8 cellular contexts compared by ENCODE assay signal in the genomic region with DNA sequence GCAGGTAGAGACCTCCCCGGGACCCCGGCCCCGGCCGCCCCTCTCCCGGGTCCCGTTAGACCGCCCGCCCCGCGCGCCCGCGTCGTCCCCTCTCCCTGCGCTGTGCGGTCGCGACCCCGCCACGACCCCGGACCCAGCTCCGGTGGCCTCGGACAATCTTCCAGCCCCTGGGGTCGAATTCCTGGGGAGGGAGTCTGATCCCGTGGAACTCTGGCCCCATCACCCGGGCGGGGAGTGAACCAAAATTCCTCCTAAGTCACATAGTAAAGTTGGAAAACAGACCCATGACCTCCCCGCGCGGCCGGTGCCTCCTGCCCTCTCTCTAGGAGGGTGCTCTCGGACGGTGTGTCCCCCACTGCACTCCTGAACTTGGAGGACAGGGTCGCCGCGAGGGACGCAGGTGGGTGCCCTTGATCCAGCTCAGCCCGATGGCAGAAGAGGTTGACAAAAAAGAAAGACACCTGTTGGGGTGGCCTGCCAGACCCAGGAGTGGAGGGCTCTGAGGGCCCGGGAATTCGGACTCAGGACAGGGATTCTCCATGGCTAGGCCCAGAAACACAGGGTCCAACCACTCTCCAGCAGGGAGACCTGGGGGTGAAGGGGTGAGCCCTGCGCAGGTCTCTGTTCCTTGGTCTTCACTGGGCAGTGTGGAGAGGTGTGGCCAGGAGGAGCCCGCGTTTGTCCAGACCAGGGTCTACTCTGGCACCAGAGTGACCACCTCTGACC. TPM values are rescaled to one million over a fixed set of nuclear protein-coding genes. Genes with fewer than 3 reads are reported as not detected.
A peak's percentile ranks its signal among the peaks of the same experiment; 100 is the strongest.
DNase-seq lines count a peak whose midpoint lies in the region; ATAC-seq and TF ChIP-seq lines count a peak whose summit lies in the region.

No MANE protein-coding gene starts in this region.

- no peak overlapping the region for H3K9ac ChIP-seq in Karpas-422 (ENCODE audit: low read length)
- no peak overlapping the region for H3K9ac ChIP-seq in endodermal cell (ENCODE audit: extremely low read depth, low read length, poor library complexity, severe bottlenecking)

- peak overlapping the region; percentile 80 for H3K27ac Mint-ChIP-seq in endodermal cell

- peak overlapping the region; percentile 58 for H3K4me3 Mint-ChIP-seq in endodermal cell

- no peak overlapping the region for H2AFZ ChIP-seq in Karpas-422 (ENCODE audit: low read length)

- H3K27me3 ChIP-seq in AG04450 (ENCODE audit: control insufficient read depth, insufficient read depth, low read length) (no peaks in the 10 kb centered on the region), Karpas-422 (ENCODE audit: low read length) (no peaks in the 10 kb centered on the region), endodermal cell (ENCODE audit: control insufficient read depth, insufficient read depth, low read length, poor library complexity, severe bottlenecking) (no peaks in the 10 kb centered on the region)

- ATAC-seq in GM18873 (IDR thresholded peaks at IDR 0.05; ENCODE audit: low FRiP score, unreplicated experiment): no peak
- no peak for ATAC-seq in HG03342 (IDR thresholded peaks at IDR 0.05; ENCODE audit: unreplicated experiment)

- WGBS in endodermal cell (ENCODE audit: insufficient coverage in 1 of 2, insufficient read length in 1 of 2), 2 experiments: 29 to 49% methylated on average over 16 to 43 of the region's 43 CpGs

- no peaks in the 10 kb centered on the region; the same call in 1 of the 2 replicates for H4K20me1 ChIP-seq in Karpas-422 (ENCODE audit: insufficient read depth, low read depth, low read length)

- TF ChIP-seq CTCF in AG04450 (IDR thresholded peaks at IDR 0.05; ENCODE audit: low read depth, low read length): 0 out of 2 replicates have a peak, but pooled peaks have one; percentile 4
- TF ChIP-seq CTCF in endodermal cell (conservative IDR thresholded peaks at IDR 0.05): no peak

- H3K36me3 ChIP-seq in Karpas-422 (ENCODE audit: insufficient read depth, low read length): no peaks in the 10 kb centered on the region
- no peaks in the 10 kb centered on the region for H3K36me3 ChIP-seq in endodermal cell (ENCODE audit: control insufficient read depth, insufficient read depth, low read length)

- POLR2A ChIA-PET in AG04450 (lab: Yijun Ruan, JAX): no interaction called here

- H3K4me3 ChIP-seq in AG04450 (ENCODE audit: low read depth, low read length) (peak overlapping the region; percentile 64), Karpas-422 (ENCODE audit: low read length) (peak overlapping the region; percentile 32; the same call in 1 of the 2 replicates), endodermal cell (ENCODE audit: low read length) (peak overlapping the region; percentile 60)

- no peaks in the 10 kb centered on the region for H3K9me2 ChIP-seq in Karpas-422 (replicated peaks; ENCODE audit: insufficient read depth, low read length)

- peaks cover 8% of the 10 kb centered on the region for H3K4me1 Mint-ChIP-seq in endodermal cell

- H3K27ac ChIP-seq in AG04450 (ENCODE audit: low read depth, low read length) (no peak overlapping the region), Karpas-422 (ENCODE audit: low read length) (no peak overlapping the region), endodermal cell (ENCODE audit: low read depth, low read length) (no peak overlapping the region)

- no peaks in the 10 kb centered on the region for H3K9me3 ChIP-seq in AG04450 (ENCODE audit: control insufficient read depth, insufficient read depth, low read length)
- H3K9me3 ChIP-seq in Karpas-422 (ENCODE audit: low read length): no peaks in the 10 kb centered on the region
- H3K9me3 ChIP-seq in endodermal cell (ENCODE audit: control insufficient read depth, low read length): no peaks in the 10 kb centered on the region

- CTCF ChIA-PET in AG04450 (lab: Charles Lee): interaction anchor here (0.7 to 7.2 kb wide), 2 partner anchors 11 to 255 kb away, joined by 7 to 64 read pairs; no protein-coding TSS in a partner anchor

- H3K4me1 ChIP-seq in Karpas-422 (ENCODE audit: low read length) (peaks cover 16% of the 10 kb centered on the region), endodermal cell (ENCODE audit: control insufficient read depth, insufficient read depth, low read length) (peaks cover 3% of the 10 kb centered on the region)

- H3K4me2 ChIP-seq in Karpas-422 (ENCODE audit: low read depth, low read length, poor library complexity, severe bottlenecking): peak overlapping the region; percentile 40

- H3K9me3 Mint-ChIP-seq in endodermal cell: no peaks in the 10 kb centered on the region

- no peak for DNase-seq in AG04450 (ENCODE audit: low read depth, low spot score)
- peak; percentile 39 for DNase-seq in Karpas-422
- DNase-seq in endodermal cell: peak; percentile 78
- DNase-seq in myocyte (ENCODE audit: low read depth): peak; percentile 52
- no peak for DNase-seq in activated CD4-positive, CD25-positive, alpha-beta regulatory T cell (lab: John Stamatoyannopoulos, UW)
- no peak for DNase-seq in NCI-H1436 treated with DMSO at 0.1 percent for 48 hours (lab: John Stamatoyannopoulos, UW)

- peaks cover 27% of the 10 kb centered on the region for H3K27me3 Mint-ChIP-seq in endodermal cell (ENCODE audit: insufficient read depth)

- no peaks in the 10 kb centered on the region for H3K36me3 Mint-ChIP-seq in endodermal cell (ENCODE audit: low read depth)

- H3K79me2 ChIP-seq in Karpas-422 (ENCODE audit: low read length): no peaks in the 10 kb centered on the region

RNA-seq across cellular contexts. Expression of a gene that starts 0.5 kb away (rescaled TPM):
- 4.2 and 4.9 TPM in 2 replicates for polyA plus RNA-seq in AG04450 (2011; rRNA removed)
- 3.0 and 3.8 TPM in 2 replicates for polyA minus RNA-seq in AG04450 (2011; rRNA and poly(A)+ RNA removed)
- not detected in 2 replicates for total RNA-seq in Karpas-422 (2014; rRNA removed; shearing (Covaris generic); ENCODE audit: low replicate concordance)
- total RNA-seq in endodermal cell (1 to 10 TPM; 3.7 to 3.9 TPM), myocyte (10.9 and 16.2 TPM in 2 replicates)
- 2.9 TPM for polyA plus RNA-seq in endodermal cell (2013, experiment 1 of 2)
- 1.5 TPM for polyA plus RNA-seq in endodermal cell (2013, experiment 2 of 2)
- 42.7 TPM for polyA plus RNA-seq in myocyte (2012)

RNA-seq across cellular contexts. Expression of a gene that starts 29.8 kb away (rescaled TPM):
- polyA plus RNA-seq in AG04450 (2011; rRNA removed): 107 and 138 TPM in 2 replicates
- 160 and 170 TPM in 2 replicates for polyA minus RNA-seq in AG04450 (2011; rRNA and poly(A)+ RNA removed)
- total RNA-seq in Karpas-422 (2014; rRNA removed; shearing (Covaris generic); ENCODE audit: low replicate concordance): 141 and 150 TPM in 2 replicates
- 100 to 1,000 TPM; 133 to 173 TPM for total RNA-seq in endodermal cell
- polyA plus RNA-seq in endodermal cell (2013, experiment 1 of 2): 132 TPM
- 134 TPM for polyA plus RNA-seq in endodermal cell (2013, experiment 2 of 2)
- 162 and 186 TPM in 2 replicates for total RNA-seq in myocyte
- 93.5 TPM for polyA plus RNA-seq in myocyte (2012)

RNA-seq across cellular contexts. Expression of a gene that starts 34.1 kb away (rescaled TPM):
- polyA plus RNA-seq in AG04450 (2011; rRNA removed): not detected in 2 replicates
- not detected in 2 replicates for polyA minus RNA-seq in AG04450 (2011; rRNA and poly(A)+ RNA removed)
- 0.54 TPM in 1 of 2 replicates, not detected in the other for total RNA-seq in Karpas-422 (2014; rRNA removed; shearing (Covaris generic); ENCODE audit: low replicate concordance)
- total RNA-seq in endodermal cell (1 to 10 TPM in 1 of 2 donors, under 1 TPM in 1; 0.70 to 1.6 TPM), myocyte (not detected in 2 replicates)
- polyA plus RNA-seq in endodermal cell (2013, experiment 1 of 2): not detected
- polyA plus RNA-seq in endodermal cell (2013, experiment 2 of 2): not detected
- 0.93 TPM for polyA plus RNA-seq in myocyte (2012)

RNA-seq across cellular contexts. Expression of a gene that starts 41.8 kb away (rescaled TPM):
- 122 and 163 TPM in 2 replicates for polyA plus RNA-seq in AG04450 (2011; rRNA removed)
- polyA minus RNA-seq in AG04450 (2011; rRNA and poly(A)+ RNA removed): 55.8 and 69.9 TPM in 2 replicates
- total RNA-seq in Karpas-422 (2014; rRNA removed; shearing (Covaris generic); ENCODE audit: low replicate concordance): 2.2 and 7.2 TPM in 2 replicates
- total RNA-seq in endodermal cell (1 to 10 TPM; 4.8 to 5.6 TPM), myocyte (33.6 and 35.0 TPM in 2 replicates)
- 5.6 TPM for polyA plus RNA-seq in endodermal cell (2013, experiment 1 of 2)
- polyA plus RNA-seq in endodermal cell (2013, experiment 2 of 2): 8.3 TPM
- 197 TPM for polyA plus RNA-seq in myocyte (2012)

Comparison
In these comparisons a context has a peak if more than half of its experiments do, and no peak if none do; other contexts are left out.
1. DNase-seq: peak in Karpas-422 (single experiment), endodermal cell (single experiment) and myocyte (single experiment); none in AG04450 (single experiment), activated CD4-positive, CD25-positive, alpha-beta regulatory T cell (0 of 4) and NCI-H1436 treated with DMSO at 0.1 percent for 48 hours (single experiment).
2. Peak in every context shown above with its lines, with median percentiles within 50 percentile points of each other: H3K4me3 ChIP-seq.